In genomic region chr6:157892363-157892878, GRCh38 we compare ENCODE assay signal across 1 cellular context.
TF ChIP-seq lines count a peak whose summit lies in the region.

No MANE protein-coding gene starts in this region.

TF ChIP-seq in K562, 482 proteins besides CTCF, POLR2A, EP300 and RAD21 (continued from another document and continues in another):
- TF ChIP-seq, protein P1, sequence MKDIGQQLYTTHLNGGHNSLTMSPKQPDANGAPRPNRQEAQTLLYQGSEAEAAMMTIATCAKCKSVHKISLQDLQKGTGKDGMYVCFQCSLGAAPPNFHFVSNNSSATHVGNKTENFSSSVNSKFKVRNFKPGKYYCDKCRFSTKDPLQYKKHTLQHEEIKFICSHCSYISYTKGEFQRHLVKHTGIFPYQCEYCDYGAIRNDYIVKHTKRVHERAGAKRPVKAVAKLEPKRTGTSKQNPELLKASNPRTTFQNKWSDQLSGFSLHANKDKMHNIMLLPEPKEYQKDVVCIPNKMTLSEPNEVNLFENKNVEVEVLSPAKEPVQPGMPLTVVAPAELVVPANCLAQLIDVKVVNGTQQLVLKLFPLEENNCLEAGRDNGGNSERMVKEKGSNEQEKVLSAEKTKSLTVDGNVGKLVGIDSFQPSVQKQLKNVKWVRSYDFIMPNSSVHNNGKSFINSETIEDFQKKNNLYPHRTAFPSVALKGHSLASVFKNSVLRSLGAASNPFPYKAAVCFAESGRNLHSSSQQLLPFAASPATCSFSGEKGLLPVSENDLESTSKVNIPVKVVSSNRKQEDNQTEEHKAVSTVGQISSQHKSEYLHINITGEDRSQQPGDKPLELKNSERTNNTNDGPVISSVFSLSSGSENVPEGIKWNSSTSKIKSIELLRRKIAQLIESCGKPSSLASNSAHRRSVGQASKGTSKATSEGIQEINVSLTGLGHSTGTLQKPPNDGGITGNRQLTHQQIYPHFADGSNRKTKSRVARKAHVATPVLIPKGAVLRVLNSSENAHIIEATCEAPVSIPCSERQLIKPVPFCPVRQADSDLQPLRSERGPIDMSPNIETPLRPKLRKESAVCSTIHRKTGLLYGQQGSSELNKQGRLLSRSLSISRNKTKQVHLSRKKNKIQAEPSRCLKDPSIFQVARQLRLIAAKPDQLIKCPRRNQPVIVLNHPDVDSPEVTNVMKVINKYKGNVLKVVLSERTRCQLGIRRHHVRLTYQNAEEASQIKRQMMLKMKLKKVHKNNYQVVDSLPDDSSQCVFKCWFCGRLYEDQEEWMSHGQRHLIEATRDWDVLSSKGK (CRISPR knock-in tag; IDR thresholded peaks at IDR 0.05): no peak
- no peak for TF ChIP-seq ZNF75A (CRISPR knock-in tag; IDR thresholded peaks at IDR 0.05)
- no peak for TF ChIP-seq HOMEZ (CRISPR knock-in tag; IDR thresholded peaks at IDR 0.05)
- TF ChIP-seq ZNF184 (CRISPR knock-in tag; IDR thresholded peaks at IDR 0.05): no peak
- no peak for TF ChIP-seq NELFE (IDR thresholded peaks at IDR 0.05; ENCODE audit: insufficient read depth, insufficient read length)
- TF ChIP-seq RBM14 (IDR thresholded peaks at IDR 0.05; ENCODE audit: borderline replicate concordance, insufficient read depth, low read depth, low read length): no peak
- no peak for TF ChIP-seq ATF1 (CRISPR knock-in tag; IDR thresholded peaks at IDR 0.05)
- peak; percentile 51; the same call in 1 of the 2 replicates for TF ChIP-seq ATF1 (tag; IDR thresholded peaks at IDR 0.05)
- TF ChIP-seq ELF4 (CRISPR knock-in tag; IDR thresholded peaks at IDR 0.05): no peak
- TF ChIP-seq CCNT2 (IDR thresholded peaks at IDR 0.05; ENCODE audit: borderline replicate concordance, extremely low read depth, insufficient read length, low read depth, low read length): peak; percentile 27
- TF ChIP-seq ZNF263 (CRISPR knock-in tag; IDR thresholded peaks at IDR 0.05; ENCODE audit: borderline replicate concordance): 0 out of 2 replicates have a peak, but pooled peaks have one; percentile 6
- no peak for TF ChIP-seq MCM7 (IDR thresholded peaks at IDR 0.05)
- no peak for TF ChIP-seq NR3C1 (CRISPR knock-in tag; IDR thresholded peaks at IDR 0.05)
- no peak for TF ChIP-seq THRA (IDR thresholded peaks at IDR 0.05)
- TF ChIP-seq, protein P2, sequence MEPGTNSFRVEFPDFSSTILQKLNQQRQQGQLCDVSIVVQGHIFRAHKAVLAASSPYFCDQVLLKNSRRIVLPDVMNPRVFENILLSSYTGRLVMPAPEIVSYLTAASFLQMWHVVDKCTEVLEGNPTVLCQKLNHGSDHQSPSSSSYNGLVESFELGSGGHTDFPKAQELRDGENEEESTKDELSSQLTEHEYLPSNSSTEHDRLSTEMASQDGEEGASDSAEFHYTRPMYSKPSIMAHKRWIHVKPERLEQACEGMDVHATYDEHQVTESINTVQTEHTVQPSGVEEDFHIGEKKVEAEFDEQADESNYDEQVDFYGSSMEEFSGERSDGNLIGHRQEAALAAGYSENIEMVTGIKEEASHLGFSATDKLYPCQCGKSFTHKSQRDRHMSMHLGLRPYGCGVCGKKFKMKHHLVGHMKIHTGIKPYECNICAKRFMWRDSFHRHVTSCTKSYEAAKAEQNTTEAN (CRISPR knock-in tag; IDR thresholded peaks at IDR 0.05): no peak
- TF ChIP-seq HES1 (IDR thresholded peaks at IDR 0.05; ENCODE audit: low read depth): 0 out of 2 replicates have a peak, but pooled peaks have one; percentile 37
- peak; percentile 54; the same call in 1 of the 2 replicates for TF ChIP-seq ZNF766 (CRISPR knock-in tag; conservative IDR thresholded peaks at IDR 0.05)
- TF ChIP-seq GATA2 (CRISPR knock-in tag; IDR thresholded peaks at IDR 0.05): no peak
- TF ChIP-seq CREBBP (IDR thresholded peaks at IDR 0.05; ENCODE audit: low read depth, low read length): no peak
- TF ChIP-seq SIRT6 (IDR thresholded peaks at IDR 0.05; ENCODE audit: low read depth, low read length): no peak
- TF ChIP-seq, protein P3, sequence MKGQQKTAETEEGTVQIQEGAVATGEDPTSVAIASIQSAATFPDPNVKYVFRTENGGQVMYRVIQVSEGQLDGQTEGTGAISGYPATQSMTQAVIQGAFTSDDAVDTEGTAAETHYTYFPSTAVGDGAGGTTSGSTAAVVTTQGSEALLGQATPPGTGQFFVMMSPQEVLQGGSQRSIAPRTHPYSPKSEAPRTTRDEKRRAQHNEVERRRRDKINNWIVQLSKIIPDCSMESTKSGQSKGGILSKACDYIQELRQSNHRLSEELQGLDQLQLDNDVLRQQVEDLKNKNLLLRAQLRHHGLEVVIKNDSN (CRISPR knock-in tag; IDR thresholded peaks at IDR 0.05): no peak
- TF ChIP-seq, protein P4, sequence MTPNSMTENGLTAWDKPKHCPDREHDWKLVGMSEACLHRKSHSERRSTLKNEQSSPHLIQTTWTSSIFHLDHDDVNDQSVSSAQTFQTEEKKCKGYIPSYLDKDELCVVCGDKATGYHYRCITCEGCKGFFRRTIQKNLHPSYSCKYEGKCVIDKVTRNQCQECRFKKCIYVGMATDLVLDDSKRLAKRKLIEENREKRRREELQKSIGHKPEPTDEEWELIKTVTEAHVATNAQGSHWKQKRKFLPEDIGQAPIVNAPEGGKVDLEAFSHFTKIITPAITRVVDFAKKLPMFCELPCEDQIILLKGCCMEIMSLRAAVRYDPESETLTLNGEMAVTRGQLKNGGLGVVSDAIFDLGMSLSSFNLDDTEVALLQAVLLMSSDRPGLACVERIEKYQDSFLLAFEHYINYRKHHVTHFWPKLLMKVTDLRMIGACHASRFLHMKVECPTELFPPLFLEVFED (CRISPR knock-in tag; conservative IDR thresholded peaks at IDR 0.05): no peak
- no peak for TF ChIP-seq MYNN (IDR thresholded peaks at IDR 0.05)
- no peak for TF ChIP-seq MYNN (CRISPR knock-in tag; IDR thresholded peaks at IDR 0.05)
- TF ChIP-seq TCF3 (CRISPR knock-in tag; IDR thresholded peaks at IDR 0.05): no peak; the same call in 1 of the 2 replicates
- no peak for TF ChIP-seq ZC3H11A (IDR thresholded peaks at IDR 0.05; ENCODE audit: low read depth, low read length)
- TF ChIP-seq ETV5 (CRISPR knock-in tag; IDR thresholded peaks at IDR 0.05; ENCODE audit: low read depth): no peak
- 0 out of 2 replicates have a peak, but pooled peaks have one; percentile 50 for TF ChIP-seq ZNF175 (CRISPR knock-in tag; IDR thresholded peaks at IDR 0.05; ENCODE audit: low read depth)
- TF ChIP-seq ZFX (CRISPR knock-in tag; IDR thresholded peaks at IDR 0.05): no peak
- TF ChIP-seq SMARCA5 (IDR thresholded peaks at IDR 0.05): no peak
- TF ChIP-seq MAFG (tag; conservative IDR thresholded peaks at IDR 0.05): no peak
- TF ChIP-seq CREB1 (IDR thresholded peaks at IDR 0.05): 0 out of 2 replicates have a peak, but pooled peaks have one; percentile 33
- TF ChIP-seq CREB1 (CRISPR knock-in tag; IDR thresholded peaks at IDR 0.05): no peak
- TF ChIP-seq ETV6 (IDR thresholded peaks at IDR 0.05; ENCODE audit: borderline replicate concordance in 1 of 2, low read depth in 2 of 2, low read length in 1 of 2): no peak
- TF ChIP-seq ETV6 (CRISPR knock-in tag; IDR thresholded peaks at IDR 0.05; ENCODE audit: borderline replicate concordance): no peak
- TF ChIP-seq HDGF (IDR thresholded peaks at IDR 0.05): no peak
- TF ChIP-seq GATAD2B (IDR thresholded peaks at IDR 0.05; ENCODE audit: borderline replicate concordance): no peak
- TF ChIP-seq SNRNP70 (optimal IDR thresholded peaks at IDR 0.05; ENCODE audit: low read depth, low read length): no peak
- no peak for TF ChIP-seq SNAPC5 (CRISPR knock-in tag; IDR thresholded peaks at IDR 0.05)
- TF ChIP-seq NFRKB (IDR thresholded peaks at IDR 0.05; ENCODE audit: low read depth): no peak
- no peak for TF ChIP-seq RAD51 (IDR thresholded peaks at IDR 0.05; ENCODE audit: borderline replicate concordance, low read depth)
- 0 out of 4 replicates have a peak, but pooled peaks of 1 of the 2 experiments have one; percentile 50 for TF ChIP-seq TEAD1 (CRISPR knock-in tag; IDR thresholded peaks at IDR 0.05)
- no peak for TF ChIP-seq ZNF589 (CRISPR knock-in tag; IDR thresholded peaks at IDR 0.05; ENCODE audit: low read depth)
- no peak for TF ChIP-seq POLR2AphosphoS2 (IDR thresholded peaks at IDR 0.05; ENCODE audit: low read length)
- no peak for TF ChIP-seq CHCHD3 (CRISPR knock-in tag; IDR thresholded peaks at IDR 0.05)
- TF ChIP-seq HMBOX1 (IDR thresholded peaks at IDR 0.05): peak; percentile 97
- TF ChIP-seq POLR2H (tag; IDR thresholded peaks at IDR 0.05; ENCODE audit: low read depth): peak; percentile 5; the same call in 1 of the 2 replicates
- no peak for TF ChIP-seq KLF1 (tag; IDR thresholded peaks at IDR 0.05)
- no peak for TF ChIP-seq PCBP2 (IDR thresholded peaks at IDR 0.05; ENCODE audit: low read depth, low read length, poor library complexity, severe bottlenecking)
- TF ChIP-seq CBX8 (IDR thresholded peaks at IDR 0.05; ENCODE audit: borderline replicate concordance, extremely low read depth, low read depth, low read length, poor library complexity, severe bottlenecking): no peak
- TF ChIP-seq, protein P5, sequence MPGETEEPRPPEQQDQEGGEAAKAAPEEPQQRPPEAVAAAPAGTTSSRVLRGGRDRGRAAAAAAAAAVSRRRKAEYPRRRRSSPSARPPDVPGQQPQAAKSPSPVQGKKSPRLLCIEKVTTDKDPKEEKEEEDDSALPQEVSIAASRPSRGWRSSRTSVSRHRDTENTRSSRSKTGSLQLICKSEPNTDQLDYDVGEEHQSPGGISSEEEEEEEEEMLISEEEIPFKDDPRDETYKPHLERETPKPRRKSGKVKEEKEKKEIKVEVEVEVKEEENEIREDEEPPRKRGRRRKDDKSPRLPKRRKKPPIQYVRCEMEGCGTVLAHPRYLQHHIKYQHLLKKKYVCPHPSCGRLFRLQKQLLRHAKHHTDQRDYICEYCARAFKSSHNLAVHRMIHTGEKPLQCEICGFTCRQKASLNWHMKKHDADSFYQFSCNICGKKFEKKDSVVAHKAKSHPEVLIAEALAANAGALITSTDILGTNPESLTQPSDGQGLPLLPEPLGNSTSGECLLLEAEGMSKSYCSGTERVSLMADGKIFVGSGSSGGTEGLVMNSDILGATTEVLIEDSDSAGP (CRISPR knock-in tag; IDR thresholded peaks at IDR 0.05): no peak
- no peak for TF ChIP-seq EP400 (IDR thresholded peaks at IDR 0.05)
- no peak for TF ChIP-seq MEF2D (tag; conservative IDR thresholded peaks at IDR 0.05; ENCODE audit: low read depth)
- peak; percentile 67 for TF ChIP-seq CBFA2T3 (IDR thresholded peaks at IDR 0.05)
- TF ChIP-seq BCL6 (CRISPR knock-in tag; IDR thresholded peaks at IDR 0.05): no peak
- TF ChIP-seq ETV1 (tag; conservative IDR thresholded peaks at IDR 0.05; ENCODE audit: low read depth): no peak
- TF ChIP-seq, protein P6, sequence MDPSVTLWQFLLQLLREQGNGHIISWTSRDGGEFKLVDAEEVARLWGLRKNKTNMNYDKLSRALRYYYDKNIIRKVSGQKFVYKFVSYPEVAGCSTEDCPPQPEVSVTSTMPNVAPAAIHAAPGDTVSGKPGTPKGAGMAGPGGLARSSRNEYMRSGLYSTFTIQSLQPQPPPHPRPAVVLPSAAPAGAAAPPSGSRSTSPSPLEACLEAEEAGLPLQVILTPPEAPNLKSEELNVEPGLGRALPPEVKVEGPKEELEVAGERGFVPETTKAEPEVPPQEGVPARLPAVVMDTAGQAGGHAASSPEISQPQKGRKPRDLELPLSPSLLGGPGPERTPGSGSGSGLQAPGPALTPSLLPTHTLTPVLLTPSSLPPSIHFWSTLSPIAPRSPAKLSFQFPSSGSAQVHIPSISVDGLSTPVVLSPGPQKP (CRISPR knock-in tag; IDR thresholded peaks at IDR 0.05): no peak
